ENCODE assay signal across 8 cellular contexts in the genomic region with DNA sequence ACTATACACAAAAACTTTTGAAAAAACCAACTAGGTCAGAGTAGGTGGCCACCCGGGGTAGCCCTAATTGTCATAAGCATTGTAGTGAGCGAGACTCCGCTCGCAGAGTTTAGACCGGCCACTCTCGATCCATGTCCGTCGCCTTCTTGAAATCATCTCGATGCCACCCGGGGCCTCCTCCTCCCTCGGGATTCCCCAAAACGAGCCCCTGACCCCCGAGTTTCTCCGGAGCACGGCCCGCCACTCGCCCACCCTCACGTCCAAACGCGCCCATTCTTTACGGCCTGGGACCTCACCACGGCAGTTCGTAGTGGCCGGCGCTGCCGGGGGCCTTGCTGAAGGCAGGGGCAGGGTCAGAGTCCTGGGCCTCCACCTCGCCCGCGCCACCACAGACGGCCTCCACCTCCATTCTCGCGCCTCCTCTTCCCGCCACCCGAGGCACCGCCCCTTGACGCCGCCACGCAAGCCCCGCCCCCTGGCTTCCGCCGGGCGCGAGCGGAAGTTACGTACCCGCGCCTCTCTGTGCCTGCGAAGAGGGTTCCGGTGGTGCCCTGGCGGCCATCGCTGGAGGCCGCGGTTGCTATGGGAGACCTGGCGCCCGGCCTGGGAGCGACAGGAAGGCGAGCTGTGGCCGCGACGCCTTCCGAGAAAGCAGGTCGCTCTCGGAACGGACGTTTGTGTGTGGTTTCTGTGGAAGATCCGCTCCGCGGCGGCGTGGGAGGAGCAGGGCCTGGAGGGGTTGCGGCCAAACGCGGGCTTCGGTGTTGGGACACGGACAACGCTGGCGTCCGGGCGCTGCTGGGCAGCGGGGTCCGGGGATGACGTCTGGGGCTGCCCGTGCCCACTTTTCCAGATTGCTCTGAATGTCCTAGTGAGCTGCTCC. TPM values are rescaled to one million over a fixed set of nuclear protein-coding genes. Genes with fewer than 3 reads are reported as not detected.
DNase-seq lines count a peak whose midpoint lies in the region; ATAC-seq and TF ChIP-seq lines count a peak whose summit lies in the region.

A gene (minus strand): TSS at position 425 of the 883 bp plus-strand sequence. CDS start 16 bp downstream, at position 409.

- no peaks in the 10 kb centered on the region for H3K9me2 ChIP-seq in GM23248 (ENCODE audit: insufficient read depth)

- no peaks in the 10 kb centered on the region for H3K27me3 ChIP-seq in GM23248 (replicated peaks; ENCODE audit: insufficient read depth)

- H3K36me3 Mint-ChIP-seq in activated T-helper 2 cell treated with anti-CD3 and anti-CD28 coated beads, Interferon-gamma antibody, Interleukin-2, Interleukin-4, amounts not matched to agents 10 μg/mL and 5 μg/mL and 100 μg/mL, durations not matched to agents 14 hours and 24 hours and 36 hours (ENCODE audit: low read depth), result peaks cover 30% of the 10 kb centered on the region
- peaks cover 13% of the 10 kb centered on the region for H3K36me3 Mint-ChIP-seq in natural killer cell treated with Interleukin-12 subunit alpha and Interleukin-12 subunit beta and Interleukin-15 and Interleukin-18, amount 100 ng/mL, for 72 hours

- no peak for TF ChIP-seq CTCF in RWPE1 (conservative IDR thresholded peaks at IDR 0.05; ENCODE audit: low read depth)

- peaks cover 26% of the 10 kb centered on the region for H3K79me2 ChIP-seq in GM23248 (ENCODE audit: insufficient read depth)

- H3K36me3 ChIP-seq in GM23248 (ENCODE audit: low read depth), result peaks cover 3% of the 10 kb centered on the region; the same call in 1 of the 2 replicates

- H3K27ac ChIP-seq in GM23248 (peak within 1 kb of the TSS; percentile 89), RWPE1 (peak within 1 kb of the TSS; percentile 91)

- POLR2A ChIA-PET in RWPE1 (lab: Yijun Ruan, JAX; ENCODE audit: low non-redundant PET), result no interaction called here

- no peaks in the 10 kb centered on the region for H4K20me1 ChIP-seq in GM23248 (ENCODE audit: insufficient read depth)

- in situ Hi-C loops in GM23248 (cut with MboI), result no loop called here

- H3K4me3 Mint-ChIP-seq in activated T-helper 2 cell treated with anti-CD3 and anti-CD28 coated beads, Interferon-gamma antibody, Interleukin-2, Interleukin-4, amounts not matched to agents 10 μg/mL and 5 μg/mL and 100 μg/mL, durations not matched to agents 14 hours and 24 hours and 36 hours (ENCODE audit: low read depth), result peak within 1 kb of the TSS; percentile 96
- peak within 1 kb of the TSS; percentile 80 for H3K4me3 Mint-ChIP-seq in natural killer cell treated with Interleukin-12 subunit alpha and Interleukin-12 subunit beta and Interleukin-15 and Interleukin-18, amount 100 ng/mL, for 72 hours

- H3K27ac Mint-ChIP-seq in activated T-helper 2 cell treated with anti-CD3 and anti-CD28 coated beads, Interferon-gamma antibody, Interleukin-2, Interleukin-4, amounts not matched to agents 10 μg/mL and 5 μg/mL and 100 μg/mL, durations not matched to agents 14 hours and 24 hours and 36 hours, result peak within 1 kb of the TSS; percentile 91
- peak within 1 kb of the TSS; percentile 92 to 94 for H3K27ac Mint-ChIP-seq in natural killer cell treated with Interleukin-12 subunit alpha and Interleukin-12 subunit beta and Interleukin-15 and Interleukin-18, amount 100 ng/mL, for 72 hours

- CTCF ChIA-PET in RWPE1 (lab: Yijun Ruan, JAX), result interaction anchor here (0.6 to 1.2 kb wide), 3 partner anchors 12 to 146 kb away, joined by 3 to 6 read pairs (median 3); no protein-coding TSS in a partner anchor

- peak; percentile 97 for DNase-seq in EH (ENCODE audit: low read depth)
- peak; percentile 99 for DNase-seq in GM23248
- peak; percentile 96 for DNase-seq in LHCN-M2 (ENCODE audit: low read depth)
- peak; percentile 95 for DNase-seq in RWPE1 (ENCODE audit: low spot score)
- DNase-seq in activated T-helper 2 cell treated with anti-CD3 and anti-CD28 coated beads, Interferon-gamma antibody, Interleukin-2, Interleukin-4, amounts not matched to agents 10 μg/mL and 5 μg/mL and 100 μg/mL, durations not matched to agents 14 hours and 24 hours and 36 hours (ENCODE audit: low spot score), result peak; percentile 97
- DNase-seq in fibroblast of peridontal ligament (ENCODE audit: extremely low read depth), result peak; percentile 92
- DNase-seq in natural killer cell treated with Interleukin-12 subunit alpha and Interleukin-12 subunit beta and Interleukin-15 and Interleukin-18, amount 100 ng/mL, for 72 hours (ENCODE audit: low spot score), result peak; percentile 99
- DNase-seq in stimulated activated naive CD8-positive, alpha-beta T cell treated with anti-CD3 and anti-CD28 coated beads, Interleukin-15, Interleukin-2, amounts not matched to agents 100 U/mL and 50 U/mL, for 24 hours, result peak; percentile 99

- H3K4me3 ChIP-seq in GM23248, result peak within 1 kb of the TSS; percentile 85

- no peaks in the 10 kb centered on the region for H3K9me3 Mint-ChIP-seq in activated T-helper 2 cell treated with anti-CD3 and anti-CD28 coated beads, Interferon-gamma antibody, Interleukin-2, Interleukin-4, amounts not matched to agents 10 μg/mL and 5 μg/mL and 100 μg/mL, durations not matched to agents 14 hours and 24 hours and 36 hours
- no peaks in the 10 kb centered on the region for H3K9me3 Mint-ChIP-seq in natural killer cell treated with Interleukin-12 subunit alpha and Interleukin-12 subunit beta and Interleukin-15 and Interleukin-18, amount 100 ng/mL, for 72 hours

- intact Hi-C loops in activated T-helper 2 cell treated with anti-CD3 and anti-CD28 coated beads, Interferon-gamma antibody, Interleukin-2, Interleukin-4, amounts not matched to agents 10 μg/mL and 5 μg/mL and 100 μg/mL, durations not matched to agents 14 hours and 24 hours and 36 hours (cut with micrococcal nuclease), result loop anchor here (1.0 to 5.0 kb wide), 3 partner anchors 47 to 198 kb away; a partner anchor contains a TSS

- H3K4me1 Mint-ChIP-seq in activated T-helper 2 cell treated with anti-CD3 and anti-CD28 coated beads, Interferon-gamma antibody, Interleukin-2, Interleukin-4, amounts not matched to agents 10 μg/mL and 5 μg/mL and 100 μg/mL, durations not matched to agents 14 hours and 24 hours and 36 hours (ENCODE audit: low read depth), result peaks cover 17% of the 10 kb centered on the region
- H3K4me1 Mint-ChIP-seq in natural killer cell treated with Interleukin-12 subunit alpha and Interleukin-12 subunit beta and Interleukin-15 and Interleukin-18, amount 100 ng/mL, for 72 hours (ENCODE audit: low read depth in 2 of 2), result peaks cover 15 to 31% of the 10 kb centered on the region in 2 donors

- peaks cover 18% of the 10 kb centered on the region for H3F3A ChIP-seq in GM23248 (ENCODE audit: insufficient read depth)

- peak; percentile 99 for ATAC-seq in natural killer cell treated with Interleukin-12 subunit alpha and Interleukin-12 subunit beta and Interleukin-15 and Interleukin-18, amount 100 ng/mL, for 72 hours
- peak; percentile 98 for ATAC-seq in stimulated activated naive CD8-positive, alpha-beta T cell treated with anti-CD3 and anti-CD28 coated beads, Interleukin-15, Interleukin-2, amounts not matched to agents 100 U/mL and 50 U/mL, for 24 hours

- peak within 1 kb of the TSS; percentile 96 for H2AFZ ChIP-seq in GM23248

- no peaks in the 10 kb centered on the region for H3K27me3 Mint-ChIP-seq in activated T-helper 2 cell treated with anti-CD3 and anti-CD28 coated beads, Interferon-gamma antibody, Interleukin-2, Interleukin-4, amounts not matched to agents 10 μg/mL and 5 μg/mL and 100 μg/mL, durations not matched to agents 14 hours and 24 hours and 36 hours (ENCODE audit: low read depth)
- no peaks in the 10 kb centered on the region for H3K27me3 Mint-ChIP-seq in natural killer cell treated with Interleukin-12 subunit alpha and Interleukin-12 subunit beta and Interleukin-15 and Interleukin-18, amount 100 ng/mL, for 72 hours

- peaks cover 21% of the 10 kb centered on the region for H3K4me1 ChIP-seq in GM23248 (ENCODE audit: insufficient read depth)

- 0% methylated on average over 67 to 80 of the region's 83 CpGs for WGBS in GM23248 (ENCODE audit: low coverage in 1 of 2, low lambda C conversion rate in 2 of 2, missing lambda C conversion rate in 2 of 2), 2 experiments

- H3K9ac ChIP-seq in GM23248, result peak within 1 kb of the TSS; percentile 88

- peak within 1 kb of the TSS; percentile 84 for H3K4me2 ChIP-seq in GM23248 (ENCODE audit: unreplicated experiment)

- H3K9me3 ChIP-seq in GM23248 (ENCODE audit: low read depth), result no peaks in the 10 kb centered on the region

RNA-seq across cellular contexts. Expression of the gene that starts here (rescaled TPM):
- total RNA-seq in GM23248 (2014; rRNA removed; shearing (Covaris generic)), result 15.9 and 23.1 TPM in 2 replicates
- polyA plus RNA-seq in GM23248 (2016; fragmentation: Nextera tagmentation; extraction: Ambion mirVana), result 33.2 and 34.6 TPM in 2 replicates
- 85.3 and 99.9 TPM in 2 replicates for total RNA-seq in LHCN-M2 (2014; rRNA removed)
- polyA plus RNA-seq in LHCN-M2 (2012), result 55.3 TPM
- total RNA-seq in activated T-helper 2 cell treated with anti-CD3 and anti-CD28 coated beads, Interferon-gamma antibody, Interleukin-2, Interleukin-4, amounts not matched to agents 10 μg/mL and 5 μg/mL and 100 μg/mL, durations not matched to agents 14 hours and 24 hours and 36 hours, result 82.9 and 85.2 TPM in 2 replicates
- total RNA-seq in natural killer cell treated with Interleukin-12 subunit alpha and Interleukin-12 subunit beta and Interleukin-15 and Interleukin-18, amount 100 ng/mL, for 72 hours, result 10 to 100 TPM; 66.4 to 87.5 TPM

Comparison
In these comparisons a context has a peak if more than half of its experiments do, and no peak if none do; other contexts are left out.
1. Peak in every context shown above with its lines: DNase-seq, ATAC-seq, H3K4me3 ChIP-seq and H3K27ac ChIP-seq.